ENCODE assay signal across 18 cellular contexts in genomic region chr1:77562596-77563154, GRCh38.
"Had no signal": no experiment of that assay in that cellular context is flagged by ENCODE, and none has a peak within 500 bp of the region (broad histone marks: within the 10 kb centered on the region; RNA-seq: fewer than 3 reads in every experiment).

No MANE protein-coding gene starts in this region.

- H3K9me3 Mint-ChIP-seq: activated CD4-positive, alpha-beta T cell treated with anti-CD3 and anti-CD28 coated beads, Interleukin-2, amount 10 ng/mL, durations not matched to agents 7 days and 5 days; stimulated activated naive CD8-positive, alpha-beta T cell treated with anti-CD3 and anti-CD28 coated beads, Interleukin-15, amount 100 ng/mL, for 72 hours had no signal

- DNase-seq: activated CD4-positive, alpha-beta T cell treated with anti-CD3 and anti-CD28 coated beads, Interleukin-2, amount 10 ng/mL, durations not matched to agents 7 days and 5 days; activated CD8-positive, alpha-beta T cell treated with anti-CD3 and anti-CD28 coated beads, Interleukin-2, amount 10 ng/mL, durations not matched to agents 7 days and 5 days; activated gamma-delta T cell; activated T-cell treated with anti-CD3 and anti-CD28 coated beads, Interleukin-2, amount 50 U/mL, for 48 hours; anterior cingulate cortex; brain microvascular endothelial cell; effector memory CD4-positive, alpha-beta T cell; erythroblast; head of caudate nucleus; left lung; midbrain; stimulated activated naive CD8-positive, alpha-beta T cell treated with anti-CD3 and anti-CD28 coated beads, Interleukin-15, amount 100 ng/mL, for 72 hours; T-helper 1 cell; T1000 had no signal

- ATAC-seq: activated CD4-positive, CD25-positive, alpha-beta regulatory T cell treated with anti-CD3 and anti-CD28 coated beads, Interleukin-2, amount 50 U/mL, for 24 hours; activated CD8-positive, alpha-beta T cell treated with anti-CD3 and anti-CD28 coated beads, Interleukin-2, amount 10 ng/mL, durations not matched to agents 7 days and 5 days; left lung; stimulated activated naive CD8-positive, alpha-beta T cell treated with anti-CD3 and anti-CD28 coated beads, Interleukin-15, amount 100 ng/mL, for 72 hours had no signal

- H3K27ac ChIP-seq: brain microvascular endothelial cell, left lung, prostate gland, right atrium auricular region had no signal

- H3K27ac Mint-ChIP-seq: activated CD4-positive, alpha-beta T cell treated with anti-CD3 and anti-CD28 coated beads, Interleukin-2, amount 10 ng/mL, durations not matched to agents 7 days and 5 days; activated CD8-positive, alpha-beta T cell treated with anti-CD3 and anti-CD28 coated beads, Interleukin-2, amount 10 ng/mL, durations not matched to agents 7 days and 5 days had no signal

- H3K9me3 ChIP-seq: left lung, prostate gland, right atrium auricular region had no signal

- H3K4me1 ChIP-seq: left lung, prostate gland had no signal

- H3K27me3 Mint-ChIP-seq: activated CD4-positive, alpha-beta T cell treated with anti-CD3 and anti-CD28 coated beads, Interleukin-2, amount 10 ng/mL, durations not matched to agents 7 days and 5 days; stimulated activated naive CD8-positive, alpha-beta T cell treated with anti-CD3 and anti-CD28 coated beads, Interleukin-15, amount 100 ng/mL, for 72 hours had no signal

- H3K27me3 ChIP-seq: brain microvascular endothelial cell, left lung, right atrium auricular region had no signal

- H3K4me3 ChIP-seq: left lung, prostate gland, right atrium auricular region had no signal

- H3K4me3 Mint-ChIP-seq: activated CD4-positive, alpha-beta T cell treated with anti-CD3 and anti-CD28 coated beads, Interleukin-2, amount 10 ng/mL, durations not matched to agents 7 days and 5 days; activated CD8-positive, alpha-beta T cell treated with anti-CD3 and anti-CD28 coated beads, Interleukin-2, amount 10 ng/mL, durations not matched to agents 7 days and 5 days; neural crest cell; stimulated activated naive CD8-positive, alpha-beta T cell treated with anti-CD3 and anti-CD28 coated beads, Interleukin-15, amount 100 ng/mL, for 72 hours had no signal

- H3K4me1 Mint-ChIP-seq: activated CD4-positive, alpha-beta T cell treated with anti-CD3 and anti-CD28 coated beads, Interleukin-2, amount 10 ng/mL, durations not matched to agents 7 days and 5 days; neural crest cell; stimulated activated naive CD8-positive, alpha-beta T cell treated with anti-CD3 and anti-CD28 coated beads, Interleukin-15, amount 100 ng/mL, for 72 hours had no signal
